15 cellular contexts compared by ENCODE assay signal in genomic region chr5:169635933-169636332, GRCh38. TPM values are rescaled to one million over a fixed set of nuclear protein-coding genes. Genes with fewer than 3 reads are reported as not detected.
DNase-seq lines count a peak whose midpoint lies in the region; ATAC-seq and TF ChIP-seq lines count a peak whose summit lies in the region.
"Had no signal": no experiment of that assay in that cellular context is flagged by ENCODE, and none has a peak within 500 bp of the region (broad histone marks: within the 10 kb centered on the region; RNA-seq: fewer than 3 reads in every experiment).

No MANE protein-coding gene starts in this region.

- no peak for DNase-seq in activated CD4-positive, alpha-beta T cell treated with anti-CD3 and anti-CD28 coated beads for 36 hours
- DNase-seq in activated CD4-positive, alpha-beta T cell treated with anti-CD3 and anti-CD28 coated beads for 48 hours = no peak
- no peak for DNase-seq in MM.1S
- no peak for DNase-seq in WTC11 (ENCODE audit: low spot score)
- DNase-seq in naive thymus-derived CD8-positive, alpha-beta T cell = no peak
- no peak for DNase-seq in omental fat pad (ENCODE audit: low spot score)
- DNase-seq in NCI-H69 (lab: John Stamatoyannopoulos, UW) = no peak
- DNase-seq: brain microvascular endothelial cell; effector CD4-positive, alpha-beta T cell; mesendoderm; pancreas; thyroid gland had no signal

- H3K27me3 ChIP-seq in MM.1S (replicated peaks; ENCODE audit: insufficient read depth, low read length) = no peaks in the 10 kb centered on the region
- H3K27me3 ChIP-seq: brain microvascular endothelial cell, thyroid gland had no signal

- H3K36me3 ChIP-seq in MM.1S (replicated peaks; ENCODE audit: insufficient read depth, low read length) = no peaks in the 10 kb centered on the region
- H3K36me3 ChIP-seq: brain microvascular endothelial cell, pancreas, thyroid gland had no signal

- H3K9me2 ChIP-seq in MM.1S (replicated peaks; ENCODE audit: insufficient read depth, low read length) = no peaks in the 10 kb centered on the region

- H2AFZ ChIP-seq in MM.1S (ENCODE audit: low read length) = no peak overlapping the region

- POLR2A ChIA-PET in activated CD4-positive, alpha-beta T cell treated with anti-CD3 and anti-CD28 coated beads for 36 hours (lab: Charles Lee) = interaction anchor here (0.6 to 0.8 kb wide), 2 partner anchors 19 to 76 kb away, joined by 3 to 4 read pairs; no protein-coding TSS in a partner anchor
- POLR2A ChIA-PET in WTC11 (lab: Charles Lee) = no interaction called here
- POLR2A ChIA-PET in naive thymus-derived CD8-positive, alpha-beta T cell (lab: Charles Lee) = no interaction called here

- H3K9me3 ChIP-seq in MM.1S (replicated peaks; ENCODE audit: insufficient read depth, low read length) = no peaks in the 10 kb centered on the region
- H3K9me3 ChIP-seq: pancreas, thyroid gland had no signal

- CTCF ChIA-PET in activated CD4-positive, alpha-beta T cell treated with anti-CD3 and anti-CD28 coated beads for 36 hours (lab: Charles Lee) = interaction anchor here (0.6 kb wide), 2 partner anchors 24 to 29 kb away, joined by 3 to 5 read pairs; no protein-coding TSS in a partner anchor
- CTCF ChIA-PET in WTC11 (lab: Charles Lee) = interaction anchor here (0.7 kb wide), 1 partner anchor 496 kb away, joined by 4 read pairs; no protein-coding TSS in a partner anchor

- H3K4me3 Mint-ChIP-seq in activated CD4-positive, alpha-beta T cell treated with anti-CD3 and anti-CD28 coated beads for 36 hours = peak overlapping the region; percentile 89
- peak overlapping the region; percentile 90 for H3K4me3 Mint-ChIP-seq in WTC11
- H3K4me3 Mint-ChIP-seq in naive thymus-derived CD8-positive, alpha-beta T cell = peak overlapping the region; percentile 92 to 97 (median 94)

- intact Hi-C loops in activated CD4-positive, alpha-beta T cell treated with anti-CD3 and anti-CD28 coated beads for 36 hours (cut with DNase I, micrococcal nuclease) = loop anchor here (2.0 to 5.0 kb wide), 3 partner anchors 21 to 799 kb away; no protein-coding TSS in a partner anchor

- 0 out of 2 replicates have a peak overlapping the region, but pooled peaks have one; percentile 69 for H3K4me3 ChIP-seq in MM.1S (ENCODE audit: low read length)
- H3K4me3 ChIP-seq: A549, thyroid gland had no signal

- H3F3A ChIP-seq in MM.1S (ENCODE audit: insufficient read depth, low read length) = no peaks in the 10 kb centered on the region

- H3K27ac ChIP-seq in MM.1S (ENCODE audit: low read length) = no peak overlapping the region
- H3K27ac ChIP-seq: A549, brain microvascular endothelial cell, pancreas, RWPE1, thyroid gland had no signal

- no peak overlapping the region; the same call in 1 of the 2 replicates for H3K4me2 ChIP-seq in MM.1S (ENCODE audit: low read depth, low read length)
- H3K4me2 ChIP-seq: A549 had no signal

- H3K36me3 Mint-ChIP-seq in activated CD4-positive, alpha-beta T cell treated with anti-CD3 and anti-CD28 coated beads for 36 hours (ENCODE audit: low read depth) = peaks cover 29% of the 10 kb centered on the region
- H3K36me3 Mint-ChIP-seq in WTC11 = peaks cover 17% of the 10 kb centered on the region
- peaks cover 10 to 24% (median 18%) of the 10 kb centered on the region in 3 donors for H3K36me3 Mint-ChIP-seq in naive thymus-derived CD8-positive, alpha-beta T cell

- ATAC-seq in activated CD4-positive, alpha-beta T cell treated with anti-CD3 and anti-CD28 coated beads for 36 hours = no peak
- ATAC-seq in WTC11 (no peak), HG02970 (IDR thresholded peaks at IDR 0.05; ENCODE audit: low FRiP score, unreplicated experiment) (no peak), omental fat pad (ENCODE audit: low FRiP score) (no peak)
- ATAC-seq in naive thymus-derived CD8-positive, alpha-beta T cell = no peak
- ATAC-seq: A549 had no signal

- no peak overlapping the region for H3K9ac ChIP-seq in MM.1S (ENCODE audit: low read length)

- peaks cover 14% of the 10 kb centered on the region for H3K9me3 Mint-ChIP-seq in activated CD4-positive, alpha-beta T cell treated with anti-CD3 and anti-CD28 coated beads for 36 hours (ENCODE audit: low read depth)
- peaks cover 22% of the 10 kb centered on the region for H3K9me3 Mint-ChIP-seq in WTC11
- peaks cover 0 to 14% (median 4%) of the 10 kb centered on the region in 9 donors for H3K9me3 Mint-ChIP-seq in naive thymus-derived CD8-positive, alpha-beta T cell

- no peaks in the 10 kb centered on the region for H3K27me3 Mint-ChIP-seq in activated CD4-positive, alpha-beta T cell treated with anti-CD3 and anti-CD28 coated beads for 36 hours
- peaks cover 30% of the 10 kb centered on the region for H3K27me3 Mint-ChIP-seq in WTC11 (ENCODE audit: low read depth)
- peaks cover 0 to 9% (median 2%) of the 10 kb centered on the region in 5 donors for H3K27me3 Mint-ChIP-seq in naive thymus-derived CD8-positive, alpha-beta T cell

- no peaks in the 10 kb centered on the region for H4K20me1 ChIP-seq in MM.1S (ENCODE audit: insufficient read depth, low read length)

- H3K27ac Mint-ChIP-seq in activated CD4-positive, alpha-beta T cell treated with anti-CD3 and anti-CD28 coated beads for 36 hours = no peak overlapping the region
- no peak overlapping the region for H3K27ac Mint-ChIP-seq in WTC11
- peak overlapping the region in 5 of 10 donors; percentile 25 to 96 (median 57) for H3K27ac Mint-ChIP-seq in naive thymus-derived CD8-positive, alpha-beta T cell

- H3K4me1 Mint-ChIP-seq in activated CD4-positive, alpha-beta T cell treated with anti-CD3 and anti-CD28 coated beads for 36 hours = peaks cover 34% of the 10 kb centered on the region
- H3K4me1 Mint-ChIP-seq in WTC11 = peaks cover 17% of the 10 kb centered on the region
- peaks cover 22 to 42% (median 39%) of the 10 kb centered on the region in 4 donors for H3K4me1 Mint-ChIP-seq in naive thymus-derived CD8-positive, alpha-beta T cell

- H3K79me2 ChIP-seq in MM.1S (ENCODE audit: low read length) = peaks cover 45% of the 10 kb centered on the region

- peaks cover 9% of the 10 kb centered on the region for H3K4me1 ChIP-seq in MM.1S (ENCODE audit: low read length)
- H3K4me1 ChIP-seq: pancreas had no signal

- TF ChIP-seq CTCF in MM.1S (IDR thresholded peaks at IDR 0.05; ENCODE audit: low read length) = no peak
- no peak for TF ChIP-seq CTCF in WTC11 (IDR thresholded peaks at IDR 0.05)
- no peak for TF ChIP-seq CTCF in omental fat pad (IDR thresholded peaks at IDR 0.05)

TF ChIP-seq in WTC11, 78 proteins besides CTCF, POLR2A, EP300 and RAD21:
- no peak for TF ChIP-seq TEAD1 (CRISPR knock-in tag; IDR thresholded peaks at IDR 0.05)
- no peak for TF ChIP-seq MXD4 (CRISPR knock-in tag; IDR thresholded peaks at IDR 0.05; ENCODE audit: borderline replicate concordance)
- no peak for TF ChIP-seq CREM (CRISPR knock-in tag; IDR thresholded peaks at IDR 0.05)
- TF ChIP-seq ZBTB21 (CRISPR knock-in tag; IDR thresholded peaks at IDR 0.05; ENCODE audit: borderline replicate concordance) = no peak
- TF ChIP-seq AR (CRISPR knock-in tag; IDR thresholded peaks at IDR 0.05) = no peak
- TF ChIP-seq ZNF219 (CRISPR knock-in tag; IDR thresholded peaks at IDR 0.05; ENCODE audit: borderline replicate concordance) = no peak
- TF ChIP-seq ZNF423 (CRISPR knock-in tag; IDR thresholded peaks at IDR 0.05) = no peak
- TF ChIP-seq NR1H2 (CRISPR knock-in tag; IDR thresholded peaks at IDR 0.05) = no peak
- TF ChIP-seq, protein P1, sequence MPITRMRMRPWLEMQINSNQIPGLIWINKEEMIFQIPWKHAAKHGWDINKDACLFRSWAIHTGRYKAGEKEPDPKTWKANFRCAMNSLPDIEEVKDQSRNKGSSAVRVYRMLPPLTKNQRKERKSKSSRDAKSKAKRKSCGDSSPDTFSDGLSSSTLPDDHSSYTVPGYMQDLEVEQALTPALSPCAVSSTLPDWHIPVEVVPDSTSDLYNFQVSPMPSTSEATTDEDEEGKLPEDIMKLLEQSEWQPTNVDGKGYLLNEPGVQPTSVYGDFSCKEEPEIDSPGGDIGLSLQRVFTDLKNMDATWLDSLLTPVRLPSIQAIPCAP (CRISPR knock-in tag; IDR thresholded peaks at IDR 0.05) = no peak
- TF ChIP-seq KAT7 (CRISPR knock-in tag; IDR thresholded peaks at IDR 0.05; ENCODE audit: borderline replicate concordance) = no peak

RNA-seq across cellular contexts. Expression of gene DOCK2, which starts 1.1 kb away (rescaled TPM):
- total RNA-seq in activated CD4-positive, alpha-beta T cell treated with anti-CD3 and anti-CD28 coated beads for 36 hours = 100 to 1,000 TPM; 189 to 198 TPM
- total RNA-seq in WTC11 (2021) (4.6 to 9.0 TPM (median 6.1 TPM) in 3 replicates), omental fat pad (10 to 100 TPM; 28.4 to 55.6 (median 41.3) TPM)
- 100 to 1,000 TPM; 171 to 182 TPM for total RNA-seq in naive thymus-derived CD8-positive, alpha-beta T cell
- 10 to 100 TPM; 59.5 to 84.6 (median 71.0) TPM for polyA plus RNA-seq in naive thymus-derived CD8-positive, alpha-beta T cell

RNA-seq across cellular contexts. Expression of gene SPDL1, which starts 52.4 kb away (rescaled TPM):
- total RNA-seq in activated CD4-positive, alpha-beta T cell treated with anti-CD3 and anti-CD28 coated beads for 36 hours = 10 to 100 TPM; 40.3 to 56.6 TPM
- total RNA-seq in WTC11 (2021) = 31.9 to 35.1 TPM (median 33.6 TPM) in 3 replicates
- total RNA-seq in naive thymus-derived CD8-positive, alpha-beta T cell = 10 to 100 TPM; 13.9 to 15.2 TPM
- polyA plus RNA-seq in naive thymus-derived CD8-positive, alpha-beta T cell = 1 to 10 TPM; 6.2 to 7.8 (median 6.4) TPM
- total RNA-seq in omental fat pad = 10 to 100 TPM in 1 of 4 donors, 1 to 10 TPM in 3; 5.8 to 16.1 (median 6.3) TPM
